1 cellular context compared by ENCODE assay signal in the genomic region with DNA sequence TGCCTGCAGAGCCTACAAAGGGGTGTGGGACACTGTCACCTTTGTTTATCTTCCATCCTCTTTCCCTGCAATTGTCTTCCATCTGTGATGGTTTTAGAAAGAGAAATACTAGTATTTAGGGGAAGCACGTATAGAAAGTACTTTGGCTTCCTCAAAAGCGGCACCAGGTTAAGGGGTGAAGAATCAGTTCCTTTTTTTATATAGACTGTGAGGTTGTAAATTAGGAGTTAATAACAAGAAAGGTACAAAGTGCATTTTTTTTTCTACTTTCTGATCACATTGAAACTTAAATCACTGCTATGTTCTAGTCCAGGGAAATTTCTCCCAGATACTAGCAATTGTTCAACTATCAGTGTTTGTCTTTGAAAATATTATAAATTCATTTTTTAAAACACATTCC.
TF ChIP-seq lines count a peak whose summit lies in the region.

No MANE protein-coding gene starts in this region.

TF ChIP-seq in SK-N-SH, 30 proteins besides CTCF, POLR2A, EP300 and RAD21 (continued from another document):
- TF ChIP-seq, protein P1, sequence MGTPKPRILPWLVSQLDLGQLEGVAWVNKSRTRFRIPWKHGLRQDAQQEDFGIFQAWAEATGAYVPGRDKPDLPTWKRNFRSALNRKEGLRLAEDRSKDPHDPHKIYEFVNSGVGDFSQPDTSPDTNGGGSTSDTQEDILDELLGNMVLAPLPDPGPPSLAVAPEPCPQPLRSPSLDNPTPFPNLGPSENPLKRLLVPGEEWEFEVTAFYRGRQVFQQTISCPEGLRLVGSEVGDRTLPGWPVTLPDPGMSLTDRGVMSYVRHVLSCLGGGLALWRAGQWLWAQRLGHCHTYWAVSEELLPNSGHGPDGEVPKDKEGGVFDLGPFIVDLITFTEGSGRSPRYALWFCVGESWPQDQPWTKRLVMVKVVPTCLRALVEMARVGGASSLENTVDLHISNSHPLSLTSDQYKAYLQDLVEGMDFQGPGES (IDR thresholded peaks at IDR 0.05; ENCODE audit: low read depth, low read length): no peak
- TF ChIP-seq, protein P2, sequence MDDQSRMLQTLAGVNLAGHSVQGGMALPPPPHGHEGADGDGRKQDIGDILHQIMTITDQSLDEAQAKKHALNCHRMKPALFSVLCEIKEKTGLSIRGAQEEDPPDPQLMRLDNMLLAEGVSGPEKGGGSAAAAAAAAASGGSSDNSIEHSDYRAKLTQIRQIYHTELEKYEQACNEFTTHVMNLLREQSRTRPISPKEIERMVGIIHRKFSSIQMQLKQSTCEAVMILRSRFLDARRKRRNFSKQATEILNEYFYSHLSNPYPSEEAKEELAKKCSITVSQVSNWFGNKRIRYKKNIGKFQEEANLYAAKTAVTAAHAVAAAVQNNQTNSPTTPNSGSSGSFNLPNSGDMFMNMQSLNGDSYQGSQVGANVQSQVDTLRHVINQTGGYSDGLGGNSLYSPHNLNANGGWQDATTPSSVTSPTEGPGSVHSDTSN (IDR thresholded peaks at IDR 0.05): no peak
- TF ChIP-seq GABPA (IDR thresholded peaks at IDR 0.05; ENCODE audit: low read depth): no peak
- TF ChIP-seq TEAD4 (IDR thresholded peaks at IDR 0.05; ENCODE audit: borderline replicate concordance, insufficient read depth): no peak
TF ChIP-seq in SK-N-SH: peak in this region for 0.
